In the genomic region with DNA sequence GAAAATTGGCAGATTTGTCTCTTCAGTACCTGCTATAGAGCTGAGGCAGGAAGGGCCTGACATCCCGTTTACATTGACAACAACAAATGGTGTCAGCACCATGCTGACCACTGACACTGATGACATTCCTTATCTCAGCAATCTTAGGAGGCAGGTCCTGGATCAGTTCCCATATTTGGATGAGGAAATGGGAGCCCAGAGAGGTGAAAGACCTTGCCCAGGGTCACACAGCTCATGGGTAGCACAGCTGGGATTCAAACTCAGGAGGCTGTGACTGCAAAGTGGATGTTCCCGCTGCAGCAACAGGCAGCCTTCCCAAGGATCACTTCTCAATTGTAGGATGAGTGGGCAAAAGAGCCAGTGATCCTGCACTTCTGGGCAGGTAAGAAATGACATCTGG, we compare ENCODE assay signal across 1 cellular context.
TF ChIP-seq lines count a peak whose summit lies in the region.

No MANE protein-coding gene starts in this region.

TF ChIP-seq in HepG2, 621 proteins besides CTCF, POLR2A, EP300 and RAD21:
- TF ChIP-seq, protein P1, sequence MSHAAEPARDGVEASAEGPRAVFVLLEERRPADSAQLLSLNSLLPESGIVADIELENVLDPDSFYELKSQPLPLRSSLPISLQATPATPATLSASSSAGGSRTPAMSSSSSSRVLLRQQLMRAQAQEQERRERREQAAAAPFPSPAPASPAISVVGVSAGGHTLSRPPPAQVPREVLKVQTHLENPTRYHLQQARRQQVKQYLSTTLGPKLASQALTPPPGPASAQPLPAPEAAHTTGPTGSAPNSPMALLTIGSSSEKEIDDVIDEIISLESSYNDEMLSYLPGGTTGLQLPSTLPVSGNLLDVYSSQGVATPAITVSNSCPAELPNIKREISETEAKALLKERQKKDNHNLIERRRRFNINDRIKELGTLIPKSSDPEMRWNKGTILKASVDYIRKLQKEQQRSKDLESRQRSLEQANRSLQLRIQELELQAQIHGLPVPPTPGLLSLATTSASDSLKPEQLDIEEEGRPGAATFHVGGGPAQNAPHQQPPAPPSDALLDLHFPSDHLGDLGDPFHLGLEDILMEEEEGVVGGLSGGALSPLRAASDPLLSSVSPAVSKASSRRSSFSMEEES (CRISPR knock-in tag; IDR thresholded peaks at IDR 0.05), result no peak
- TF ChIP-seq ZNF768 (CRISPR knock-in tag; IDR thresholded peaks at IDR 0.05), result peak; percentile 88
TF ChIP-seq in HepG2: peak in this region for 1.
